ENCODE assay signal across 15 cellular contexts in the genomic region with DNA sequence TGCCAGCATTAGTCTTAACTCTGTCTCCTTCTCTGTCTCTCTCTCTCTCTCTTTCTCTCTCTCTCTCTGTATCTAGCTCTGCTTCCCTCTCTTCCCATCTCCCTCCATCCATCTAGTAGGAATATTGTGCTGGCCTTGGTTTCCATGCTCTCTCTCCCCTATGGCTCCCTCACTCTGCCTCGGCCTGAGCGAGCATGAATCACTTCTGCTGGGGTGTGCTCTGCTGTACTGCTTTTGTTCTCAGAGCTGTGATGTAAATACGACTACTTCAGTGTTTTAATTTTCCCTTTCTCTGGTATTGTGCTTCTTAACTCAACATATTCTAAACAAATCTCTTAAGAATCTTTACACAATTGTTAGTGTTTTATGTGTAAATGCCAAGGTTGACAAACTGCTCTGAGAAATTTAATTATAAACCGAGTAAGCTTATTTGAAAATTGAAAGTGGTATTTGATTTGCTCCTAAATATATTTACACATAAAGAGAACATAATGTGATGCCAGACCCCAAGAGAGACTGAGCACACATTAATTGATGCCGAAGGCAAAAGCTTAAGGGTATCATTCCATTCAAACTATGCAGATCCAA.
DNase-seq lines count a peak whose midpoint lies in the region; ATAC-seq and TF ChIP-seq lines count a peak whose summit lies in the region.
"Had no signal": no experiment of that assay in that cellular context is flagged by ENCODE, and none has a peak within 500 bp of the region (broad histone marks: within the 10 kb centered on the region; RNA-seq: fewer than 3 reads in every experiment).

No MANE protein-coding gene starts in this region.

- H3K27ac ChIP-seq in foreskin keratinocyte, result no peak overlapping the region
- H3K27ac ChIP-seq: heart right ventricle had no signal

- peak; percentile 5 for DNase-seq in EL
- peak; percentile 30 for DNase-seq in M059J (ENCODE audit: low read depth)
- DNase-seq in amniotic epithelial cell (ENCODE audit: low read depth), result peak; percentile 27
- DNase-seq in foreskin keratinocyte, result peak in 1 of 2 donors; percentile 30
- DNase-seq in effector CD8-positive, alpha-beta T cell (lab: John Stamatoyannopoulos, UW), result no peak
- DNase-seq in amygdala (lab: John Stamatoyannopoulos, UW), result no peak
- no peak for DNase-seq in NCI-H226
- DNase-seq in NCI-H1694 treated with DMSO at 0.1 percent for 48 hours (lab: John Stamatoyannopoulos, UW), result no peak
- DNase-seq: activated B cell treated with CpG ODN at 0.5 μM for 24 hours; activated CD8-positive, alpha-beta memory T cell treated with anti-CD3 and anti-CD28 coated beads, Interleukin-2, amount 50 U/mL, for 4 hours; activated naive CD4-positive, alpha-beta T cell treated with anti-CD3 and anti-CD28 coated beads for 36 hours; heart right ventricle; left cardiac atrium; NCI-H510A treated with DMSO at 0.1 percent for 48 hours; stimulated activated naive CD8-positive, alpha-beta T cell treated with anti-CD3 and anti-CD28 coated beads, Interleukin-15, amount 100 ng/mL, for 72 hours had no signal

- no peak for TF ChIP-seq CTCF in foreskin keratinocyte (conservative IDR thresholded peaks at IDR 0.05)

- H3K27me3 ChIP-seq in foreskin keratinocyte, result peaks cover 3% of the 10 kb centered on the region
- H3K27me3 ChIP-seq: heart right ventricle had no signal

- peak; percentile 80 for ATAC-seq in foreskin keratinocyte
- ATAC-seq: heart right ventricle; left cardiac atrium; stimulated activated naive CD8-positive, alpha-beta T cell treated with anti-CD3 and anti-CD28 coated beads, Interleukin-15, amount 100 ng/mL, for 72 hours had no signal

- no peaks in the 10 kb centered on the region for H3K4me1 ChIP-seq in foreskin keratinocyte
- H3K4me1 ChIP-seq: heart right ventricle had no signal

Comparison
In these comparisons a context has a peak if more than half of its experiments do, and no peak if none do; other contexts are left out.
1. DNase-seq: peak in EL (single experiment), M059J (single experiment) and amniotic epithelial cell (single experiment); none in effector CD8-positive, alpha-beta T cell (single experiment), amygdala (0 of 56), NCI-H226 (single experiment) and NCI-H1694 treated with DMSO at 0.1 percent for 48 hours (single experiment).